26 cellular contexts compared by ENCODE assay signal in genomic region chr5:156477196-156477595, GRCh38.
DNase-seq lines count a peak whose midpoint lies in the region; ATAC-seq, FAIRE-seq and TF ChIP-seq lines count a peak whose summit lies in the region.
"Had no signal": no experiment of that assay in that cellular context is flagged by ENCODE, and none has a peak within 500 bp of the region (broad histone marks: within the 10 kb centered on the region; RNA-seq: fewer than 3 reads in every experiment).

No MANE protein-coding gene starts in this region.

- no peaks in the 10 kb centered on the region for H4K20me1 ChIP-seq in HepG2 (ENCODE audit: insufficient read depth, low read length)
- H4K20me1 ChIP-seq: BLaER1 treated with 17β-estradiol and CSF1 and Interleukin-3, amounts not matched to agents 10 nM and 100 nM had no signal

- H3K27ac ChIP-seq in dorsolateral prefrontal cortex (peak overlapping the region in 36 of 59 donors; percentile 2 to 85 (median 48)), thyroid gland (peak overlapping the region; percentile 66 to 88 (median 66)), HepG2 (ENCODE audit: extremely low read length, insufficient read depth, low read length) (no peak overlapping the region)
- H3K27ac ChIP-seq: hepatocyte had no signal

- TF ChIP-seq POLR2A in thyroid gland (IDR thresholded peaks at IDR 0.05): no peak
- no peak for TF ChIP-seq POLR2A in HepG2 (IDR thresholded peaks at IDR 0.05; ENCODE audit: insufficient read depth in 1 of 2, low read depth in 2 of 2, low read length in 2 of 2)

- TF ChIP-seq CTCF in dorsolateral prefrontal cortex (IDR thresholded peaks at IDR 0.05 in 54 of 56, conservative IDR thresholded peaks at IDR 0.05 in 2 of 56; ENCODE audit: low read depth in 1 of 56, partially characterized antibody in 56 of 56) (no peak), nephron (IDR thresholded peaks at IDR 0.05; ENCODE audit: unreplicated experiment in 3 of 3) (no peak), thyroid gland (IDR thresholded peaks at IDR 0.05) (no peak), HepG2 (CRISPR knock-in tag; IDR thresholded peaks at IDR 0.05) (no peak)

- H3K36me3 ChIP-seq in thyroid gland (no peaks in the 10 kb centered on the region), HepG2 (replicated peaks in 1 of 2; ENCODE audit: control insufficient read depth in 1 of 2, insufficient read depth in 2 of 2, low read length in 2 of 2) (no peaks in the 10 kb centered on the region)
- H3K36me3 ChIP-seq: BLaER1 treated with 17β-estradiol and CSF1 and Interleukin-3, amounts not matched to agents 10 nM and 100 nM; breast epithelium; transverse colon had no signal

- H2AFZ ChIP-seq in HepG2 (ENCODE audit: low read length): no peak overlapping the region
- H2AFZ ChIP-seq: hepatocyte had no signal

- intact Hi-C loops in dorsolateral prefrontal cortex (cut with DNase I): loop anchor here (5.0 to 10.0 kb wide), 3 partner anchors 108 to 152 kb away; partner anchors contain the start of gene SGCD (in 1 of the 2)
- intact Hi-C loops in thyroid gland (cut with DNase I): no loop called here
- intact Hi-C loops in HepG2 (cut with micrococcal nuclease; ENCODE audit: unreplicated experiment): no loop called here

- H3K4me1 ChIP-seq in thyroid gland (peaks cover 39 to 47% of the 10 kb centered on the region in 2 donors), HepG2 (ENCODE audit: insufficient read depth, low read length) (no peaks in the 10 kb centered on the region)
- H3K4me1 ChIP-seq: breast epithelium had no signal

- no peak overlapping the region for H3K9ac ChIP-seq in HepG2 (ENCODE audit: insufficient read depth, low read depth, low read length)

- in situ Hi-C loops in HepG2 (cut with HindIII; ENCODE audit: extremely low pct_ligation_motif_present, low pct_unique_long_range_greater_than_20kb): no loop called here

- peak overlapping the region; percentile 57 for H3K27ac Mint-ChIP-seq in activated T-cell treated with anti-CD3 and anti-CD28 coated beads, Interleukin-2, amount 50 U/mL, for 72 hours
- no peak overlapping the region for H3K27ac Mint-ChIP-seq in activated T-cell treated with anti-CD3 and anti-CD28 coated beads, Interleukin-2, amount 50 U/mL, for 24 hours
- peak overlapping the region; percentile 95 to 99 (median 96) for H3K27ac Mint-ChIP-seq in nephron
- H3K27ac Mint-ChIP-seq: activated B cell treated with CpG ODN at 0.5 μM for 24 hours had no signal

- 38 to 41% methylated on average over 1 of the region's 1 CpG for WGBS in thyroid gland, 2 donors
- WGBS in HepG2 (ENCODE audit: low lambda C conversion rate): 6% methylated on average over 1 of the region's 1 CpG

- no peak overlapping the region for H3K4me3 ChIP-seq in dorsolateral prefrontal cortex
- no peak overlapping the region for H3K4me3 ChIP-seq in thyroid gland (replicated peaks in 1 of 3)
- no peak overlapping the region for H3K4me3 ChIP-seq in HepG2 (replicated peaks in 1 of 3; ENCODE audit: insufficient read depth in 1 of 3, low read depth in 2 of 3, low read length in 3 of 3)
- H3K4me3 ChIP-seq: BLaER1 treated with 17β-estradiol and CSF1 and Interleukin-3, amounts not matched to agents 10 nM and 100 nM; breast epithelium; hepatocyte; transverse colon had no signal

- DNase-seq in activated T-cell treated with anti-CD3 and anti-CD28 coated beads, Interleukin-2, amount 50 U/mL, for 72 hours: no peak
- no peak for DNase-seq in activated T-cell treated with anti-CD3 and anti-CD28 coated beads, Interleukin-2, amount 50 U/mL, for 24 hours
- DNase-seq in dorsolateral prefrontal cortex (no peak), thyroid gland (no peak), NCI-H2196 (lab: John Stamatoyannopoulos, UW; ENCODE audit: unreplicated experiment) (no peak), HepG2 (ENCODE audit: low spot score) (no peak)
- no peak for DNase-seq in stimulated activated CD4-positive, alpha-beta T cell treated with anti-CD3 and anti-CD28 coated beads, Interleukin-15, amount 100 ng/mL, for 24 hours
- DNase-seq: activated B cell treated with CpG ODN at 0.5 μM for 24 hours; activated CD4-positive, alpha-beta T cell treated with anti-CD3 and anti-CD28 coated beads, Interleukin-2, amount 50 U/mL, for 4 hours; activated gamma-delta T cell; cortex of kidney; DND-41; Karpas-422; NCI-H1092 treated with DMSO at 0.1 percent for 48 hours; NCI-H2029 treated with DMSO at 0.1 percent for 48 hours; NCI-H510A; stimulated activated CD4-positive, alpha-beta T cell treated with anti-CD3 and anti-CD28 coated beads, Interleukin-4, amount 100 ng/mL, for 1 hour; stimulated activated naive CD4-positive, alpha-beta T cell; transverse colon had no signal

- H3K4me1 Mint-ChIP-seq in activated T-cell treated with anti-CD3 and anti-CD28 coated beads, Interleukin-2, amount 50 U/mL, for 72 hours (ENCODE audit: low read depth): peaks cover 23% of the 10 kb centered on the region
- peaks cover 1% of the 10 kb centered on the region for H3K4me1 Mint-ChIP-seq in activated T-cell treated with anti-CD3 and anti-CD28 coated beads, Interleukin-2, amount 50 U/mL, for 24 hours (ENCODE audit: low read depth)
- H3K4me1 Mint-ChIP-seq in nephron: peaks cover 85% of the 10 kb centered on the region
- H3K4me1 Mint-ChIP-seq: activated B cell treated with CpG ODN at 0.5 μM for 24 hours had no signal

- H3K27me3 Mint-ChIP-seq in activated T-cell treated with anti-CD3 and anti-CD28 coated beads, Interleukin-2, amount 50 U/mL, for 72 hours (ENCODE audit: low read depth): peaks cover 14% of the 10 kb centered on the region
- peaks cover 10% of the 10 kb centered on the region for H3K27me3 Mint-ChIP-seq in activated T-cell treated with anti-CD3 and anti-CD28 coated beads, Interleukin-2, amount 50 U/mL, for 24 hours
- H3K27me3 Mint-ChIP-seq in nephron (ENCODE audit: low read depth): no peaks in the 10 kb centered on the region

- H3K4me2 ChIP-seq in HepG2 (ENCODE audit: low read depth, low read length): no peak overlapping the region
- H3K4me2 ChIP-seq: hepatocyte had no signal

- H3K9me3 Mint-ChIP-seq in activated T-cell treated with anti-CD3 and anti-CD28 coated beads, Interleukin-2, amount 50 U/mL, for 72 hours: peaks cover 0 to 5% of the 10 kb centered on the region in 2 donors
- H3K9me3 Mint-ChIP-seq in activated T-cell treated with anti-CD3 and anti-CD28 coated beads, Interleukin-2, amount 50 U/mL, for 24 hours: no peaks in the 10 kb centered on the region
- H3K9me3 Mint-ChIP-seq in nephron: no peaks in the 10 kb centered on the region
- H3K9me3 Mint-ChIP-seq: activated B cell treated with CpG ODN at 0.5 μM for 24 hours had no signal

- CTCF ChIA-PET in HepG2 (lab: Yijun Ruan, JAX; ENCODE audit: low intra/inter-chr PET ratio, low total read pairs): no interaction called here

- peaks cover 5 to 10% of the 10 kb centered on the region in 2 donors for H3K36me3 Mint-ChIP-seq in activated T-cell treated with anti-CD3 and anti-CD28 coated beads, Interleukin-2, amount 50 U/mL, for 72 hours (ENCODE audit: insufficient read depth in 2 of 2)
- no peaks in the 10 kb centered on the region for H3K36me3 Mint-ChIP-seq in activated T-cell treated with anti-CD3 and anti-CD28 coated beads, Interleukin-2, amount 50 U/mL, for 24 hours (ENCODE audit: low read depth)
- H3K36me3 Mint-ChIP-seq in nephron (ENCODE audit: low read depth): no peaks in the 10 kb centered on the region

- ATAC-seq in activated T-cell treated with anti-CD3 and anti-CD28 coated beads, Interleukin-2, amount 50 U/mL, for 72 hours (replicated peaks in 1 of 2): no peak
- no peak for ATAC-seq in HepG2
- ATAC-seq: SK-N-SH treated with all-trans-retinoic acid at 6 μM for 48 hours had no signal

- no peak for TF ChIP-seq RAD21 in HepG2 (CRISPR knock-in tag; IDR thresholded peaks at IDR 0.05)

- no TSS peak for BruUV-seq in HepG2 (replicated peaks; lab: Mats Ljungman, UMichigan)

- H3K79me2 ChIP-seq in HepG2 (ENCODE audit: insufficient read depth, low read length): no peaks in the 10 kb centered on the region
- H3K79me2 ChIP-seq: hepatocyte had no signal

- TF ChIP-seq EP300 in HepG2 (IDR thresholded peaks at IDR 0.05; ENCODE audit: low read depth in 2 of 2, low read length in 2 of 2) (no peak), HepG2 (CRISPR knock-in tag; IDR thresholded peaks at IDR 0.05; ENCODE audit: borderline replicate concordance) (no peak)

- H3K9me3 ChIP-seq in thyroid gland (no peaks in the 10 kb centered on the region), HepG2 (ENCODE audit: low read length) (no peaks in the 10 kb centered on the region)
- H3K9me3 ChIP-seq: BLaER1 treated with 17β-estradiol and CSF1 and Interleukin-3, amounts not matched to agents 10 nM and 100 nM; breast epithelium; transverse colon had no signal

- no peak for FAIRE-seq in HepG2 (lab: Jason Lieb, UNC)
- FAIRE-seq: GM12892, HTR-8/SVneo had no signal

- H3K27me3 ChIP-seq in dorsolateral prefrontal cortex (no peaks in the 10 kb centered on the region), thyroid gland (no peaks in the 10 kb centered on the region), HepG2 (ENCODE audit: control insufficient read depth in 1 of 2, insufficient read depth in 2 of 2, low read length in 2 of 2) (no peaks in the 10 kb centered on the region; a peak in 1 of 5 replicates)
- H3K27me3 ChIP-seq: BLaER1 treated with 17β-estradiol and CSF1 and Interleukin-3, amounts not matched to agents 10 nM and 100 nM; breast epithelium; hepatocyte; transverse colon had no signal

- H3K4me3 Mint-ChIP-seq in activated T-cell treated with anti-CD3 and anti-CD28 coated beads, Interleukin-2, amount 50 U/mL, for 72 hours: no peak overlapping the region
- H3K4me3 Mint-ChIP-seq in activated T-cell treated with anti-CD3 and anti-CD28 coated beads, Interleukin-2, amount 50 U/mL, for 24 hours: no peak overlapping the region
- peak overlapping the region in 1 of 3 experiments; percentile 34 for H3K4me3 Mint-ChIP-seq in nephron
- H3K4me3 Mint-ChIP-seq: activated B cell treated with CpG ODN at 0.5 μM for 24 hours had no signal

- POLR2A ChIA-PET in HepG2 (lab: Yijun Ruan, JAX): no interaction called here

TF ChIP-seq in HepG2, 621 proteins besides CTCF, POLR2A, EP300 and RAD21 (continues in another document):
- TF ChIP-seq ZFP41 (CRISPR knock-in tag; IDR thresholded peaks at IDR 0.05; ENCODE audit: borderline replicate concordance): no peak
- TF ChIP-seq PLRG1 (conservative IDR thresholded peaks at IDR 0.05): no peak
- no peak for TF ChIP-seq ZNF260 (CRISPR knock-in tag; IDR thresholded peaks at IDR 0.05; ENCODE audit: borderline replicate concordance, low read depth)
- no peak for TF ChIP-seq ZNF503 (CRISPR knock-in tag; IDR thresholded peaks at IDR 0.05)

Comparison
In these comparisons a context has a peak if more than half of its experiments do, and no peak if none do; other contexts are left out.
1. intact Hi-C loops: an anchor here in dorsolateral prefrontal cortex (5.0 to 10.0 kb wide); none called in thyroid gland and HepG2.